23 cellular contexts compared by ENCODE assay signal in the genomic region with DNA sequence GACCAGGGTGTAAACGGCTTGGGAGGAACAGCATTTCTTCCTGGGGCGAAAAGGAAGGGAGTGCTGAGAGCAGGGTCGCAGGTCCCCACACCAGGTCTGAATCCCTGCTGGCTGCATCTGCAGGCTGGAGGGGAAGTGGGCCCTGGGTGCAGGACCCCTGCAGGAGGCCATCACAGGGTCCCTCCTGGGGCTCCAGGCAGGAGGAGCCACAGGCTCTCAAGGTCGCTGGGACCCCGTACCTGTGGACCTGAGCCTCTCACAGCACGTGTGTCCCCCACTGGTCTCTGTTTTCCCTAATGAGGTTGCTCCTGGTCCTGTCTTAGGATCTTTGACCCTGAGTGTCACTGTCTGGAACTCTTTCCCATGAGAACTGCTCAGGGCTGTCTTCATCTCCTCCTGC.
"Had no signal": no experiment of that assay in that cellular context is flagged by ENCODE, and none has a peak within 500 bp of the region (broad histone marks: within the 10 kb centered on the region; RNA-seq: fewer than 3 reads in every experiment).

No MANE protein-coding gene starts in this region.

- H3K27ac ChIP-seq: lower lobe of right lung, pancreas, prostate gland, skin epidermis, spleen, testis, thyroid gland, transverse colon, upper lobe of left lung had no signal

- H3K4me1 Mint-ChIP-seq: stimulated activated naive B cell treated with anti-CD40 and anti-IgM and Interleukin-4, amounts not matched to agents 10 μg/mL and 1 μg/mL and 100 μg/mL, for 72 hours had no signal

- H3K36me3 Mint-ChIP-seq: naive thymus-derived CD8-positive, alpha-beta T cell; stimulated activated naive B cell treated with anti-CD40 and anti-IgM and Interleukin-4, amounts not matched to agents 10 μg/mL and 1 μg/mL and 100 μg/mL, for 72 hours had no signal

- H3K27me3 ChIP-seq: pancreas, testis, thyroid gland, transverse colon, upper lobe of left lung had no signal

- H3K4me3 ChIP-seq: lower lobe of right lung, pancreas, prostate gland, skin epidermis, spleen, testis, thyroid gland, transverse colon, upper lobe of left lung had no signal

- H3K4me3 Mint-ChIP-seq: naive thymus-derived CD8-positive, alpha-beta T cell; stimulated activated naive B cell treated with anti-CD40 and anti-IgM and Interleukin-4, amounts not matched to agents 10 μg/mL and 1 μg/mL and 100 μg/mL, for 72 hours; stimulated activated naive CD8-positive, alpha-beta T cell treated with anti-CD3 and anti-CD28 coated beads, Interleukin-15, Interleukin-2, amounts not matched to agents 100 ng/mL and 50 ng/mL, for 24 hours had no signal

- H3K4me1 ChIP-seq: lower lobe of right lung, pancreas, prostate gland, spleen, thyroid gland, transverse colon, upper lobe of left lung had no signal

- H3K36me3 ChIP-seq: lower lobe of right lung, pancreas, prostate gland, spleen, thyroid gland, transverse colon, upper lobe of left lung had no signal

- ATAC-seq: left cardiac atrium; left lobe of liver; naive thymus-derived CD8-positive, alpha-beta T cell; pancreas; right cardiac atrium; sciatic nerve; stimulated activated naive B cell treated with anti-CD40 and anti-IgM and Interleukin-4, amounts not matched to agents 10 μg/mL and 1 μg/mL and 100 μg/mL, for 72 hours had no signal

- H3K9me3 Mint-ChIP-seq: stimulated activated naive CD8-positive, alpha-beta T cell treated with anti-CD3 and anti-CD28 coated beads, Interleukin-15, Interleukin-2, amounts not matched to agents 100 ng/mL and 50 ng/mL, for 24 hours had no signal

- H3K9me3 ChIP-seq: lower lobe of right lung, pancreas, prostate gland, testis, thyroid gland, transverse colon, upper lobe of left lung had no signal

- DNase-seq: hippocampal formation; kidney glomerular epithelial cell; left cardiac atrium; lower lobe of right lung; mammary epithelial cell; mesenchymal stem cell; naive thymus-derived CD8-positive, alpha-beta T cell; pancreas; retina; right cardiac atrium; spleen; stimulated activated CD4-positive, alpha-beta T cell treated with anti-CD3 and anti-CD28 coated beads, Interleukin-4, amount 100 ng/mL, for 24 hours; stimulated activated naive B cell treated with anti-CD40 and anti-IgM and Interleukin-4, amounts not matched to agents 10 μg/mL and 1 μg/mL and 100 μg/mL, for 72 hours; substantia nigra; testis; thyroid gland; transverse colon; upper lobe of left lung had no signal

- H3K27ac Mint-ChIP-seq: naive thymus-derived CD8-positive, alpha-beta T cell; stimulated activated naive B cell treated with anti-CD40 and anti-IgM and Interleukin-4, amounts not matched to agents 10 μg/mL and 1 μg/mL and 100 μg/mL, for 72 hours; stimulated activated naive CD8-positive, alpha-beta T cell treated with anti-CD3 and anti-CD28 coated beads, Interleukin-15, Interleukin-2, amounts not matched to agents 100 ng/mL and 50 ng/mL, for 24 hours had no signal
